Comparison of ENCODE assay signal across 8 cellular contexts in genomic region chr6:149336529-149336928, GRCh38. TPM values are rescaled to one million over a fixed set of nuclear protein-coding genes. Genes with fewer than 3 reads are reported as not detected.
DNase-seq lines count a peak whose midpoint lies in the region; ATAC-seq and TF ChIP-seq lines count a peak whose summit lies in the region.

No MANE protein-coding gene starts in this region.

- CTCF ChIA-PET in activated naive CD4-positive, alpha-beta T cell treated with anti-CD3 and anti-CD28 coated beads for 36 hours (lab: Charles Lee), result interaction anchor here (0.6 to 1.0 kb wide), 3 partner anchors 16 to 69 kb away, joined by 3 read pairs; no protein-coding TSS in a partner anchor
- CTCF ChIA-PET in activated CD4-positive, alpha-beta memory T cell treated with anti-CD3 and anti-CD28 coated beads, Interleukin-2, amount 10 ng/mL, durations not matched to agents 7 days and 5 days (lab: Charles Lee), result interaction anchor here (0.7 to 1.3 kb wide), 3 partner anchors 10 to 254 kb away, joined by 3 to 4 read pairs (median 4); no protein-coding TSS in a partner anchor

- intact Hi-C loops in activated naive CD4-positive, alpha-beta T cell treated with anti-CD3 and anti-CD28 coated beads for 36 hours (cut with micrococcal nuclease), result loop anchor here (1.0 to 5.0 kb wide), 12 partner anchors 17 to 304 kb away; partner anchors contain the start of gene ZC3H12D
- intact Hi-C loops in Right ventricle myocardium superior (cut with DNase I), result no loop called here

- in situ Hi-C loops in G401 (cut with HindIII; ENCODE audit: low sequenced_read_pairs), result no loop called here

- H3K4me1 Mint-ChIP-seq in activated naive CD4-positive, alpha-beta T cell treated with anti-CD3 and anti-CD28 coated beads for 36 hours (ENCODE audit: low read depth), result peaks cover 82% of the 10 kb centered on the region
- H3K4me1 Mint-ChIP-seq in activated CD4-positive, alpha-beta memory T cell treated with anti-CD3 and anti-CD28 coated beads, Interleukin-2, amount 10 ng/mL, durations not matched to agents 7 days and 5 days, result peaks cover 86% of the 10 kb centered on the region
- peaks cover 71% of the 10 kb centered on the region for H3K4me1 Mint-ChIP-seq in type B pancreatic cell (ENCODE audit: unreplicated experiment)

- peaks cover 5% of the 10 kb centered on the region for H3K9me3 Mint-ChIP-seq in activated naive CD4-positive, alpha-beta T cell treated with anti-CD3 and anti-CD28 coated beads for 36 hours
- H3K9me3 Mint-ChIP-seq in activated CD4-positive, alpha-beta memory T cell treated with anti-CD3 and anti-CD28 coated beads, Interleukin-2, amount 10 ng/mL, durations not matched to agents 7 days and 5 days, result peaks cover 4% of the 10 kb centered on the region
- H3K9me3 Mint-ChIP-seq in type B pancreatic cell, result peaks cover 5% of the 10 kb centered on the region

- no peak for DNase-seq in activated naive CD4-positive, alpha-beta T cell treated with anti-CD3 and anti-CD28 coated beads for 36 hours
- DNase-seq in activated naive CD4-positive, alpha-beta T cell treated with anti-CD3 and anti-CD28 coated beads, Interleukin-2, amount 50 U/mL, for 16 hours, result no peak
- no peak for DNase-seq in activated CD4-positive, alpha-beta memory T cell treated with anti-CD3 and anti-CD28 coated beads, Interleukin-2, amount 10 ng/mL, durations not matched to agents 7 days and 5 days
- DNase-seq in iPS-NIHi11 (ENCODE audit: low spot score) (peak; percentile 23), type B pancreatic cell (ENCODE audit: extremely low spot score, unreplicated experiment) (no peak), Right ventricle myocardium superior (no peak), G401 (ENCODE audit: low spot score) (no peak), foreskin fibroblast (no peak)

- no peak for ATAC-seq in Right ventricle myocardium superior (ENCODE audit: poor library complexity)

- no peak overlapping the region for H3K4me3 ChIP-seq in foreskin fibroblast (ENCODE audit: low read depth in 1 of 2, low read length in 2 of 2)

- no peaks in the 10 kb centered on the region for H3K27me3 Mint-ChIP-seq in activated naive CD4-positive, alpha-beta T cell treated with anti-CD3 and anti-CD28 coated beads for 36 hours (ENCODE audit: low read depth)
- H3K27me3 Mint-ChIP-seq in activated CD4-positive, alpha-beta memory T cell treated with anti-CD3 and anti-CD28 coated beads, Interleukin-2, amount 10 ng/mL, durations not matched to agents 7 days and 5 days, result no peaks in the 10 kb centered on the region
- no peaks in the 10 kb centered on the region for H3K27me3 Mint-ChIP-seq in type B pancreatic cell

- H3K36me3 Mint-ChIP-seq in activated naive CD4-positive, alpha-beta T cell treated with anti-CD3 and anti-CD28 coated beads for 36 hours (ENCODE audit: low read depth), result peaks cover 12% of the 10 kb centered on the region
- H3K36me3 Mint-ChIP-seq in activated CD4-positive, alpha-beta memory T cell treated with anti-CD3 and anti-CD28 coated beads, Interleukin-2, amount 10 ng/mL, durations not matched to agents 7 days and 5 days (ENCODE audit: low read depth), result peaks cover 42% of the 10 kb centered on the region
- H3K36me3 Mint-ChIP-seq in type B pancreatic cell, result peaks cover 9% of the 10 kb centered on the region

- POLR2A ChIA-PET in activated CD4-positive, alpha-beta memory T cell treated with anti-CD3 and anti-CD28 coated beads, Interleukin-2, amount 10 ng/mL, durations not matched to agents 7 days and 5 days (lab: Charles Lee), result interaction anchor here (0.5 to 12.5 kb wide), 11 partner anchors 14 to 304 kb away, joined by 3 to 259 read pairs (median 4); partner anchors contain the start of gene TAB2

- peak overlapping the region; percentile 97 for H3K27ac Mint-ChIP-seq in activated naive CD4-positive, alpha-beta T cell treated with anti-CD3 and anti-CD28 coated beads for 36 hours
- H3K27ac Mint-ChIP-seq in activated CD4-positive, alpha-beta memory T cell treated with anti-CD3 and anti-CD28 coated beads, Interleukin-2, amount 10 ng/mL, durations not matched to agents 7 days and 5 days, result peak overlapping the region; percentile 70
- peak overlapping the region; percentile 91 for H3K27ac Mint-ChIP-seq in type B pancreatic cell

- H3K4me3 Mint-ChIP-seq in activated naive CD4-positive, alpha-beta T cell treated with anti-CD3 and anti-CD28 coated beads for 36 hours, result peak overlapping the region; percentile 59
- peak overlapping the region; percentile 40 for H3K4me3 Mint-ChIP-seq in activated CD4-positive, alpha-beta memory T cell treated with anti-CD3 and anti-CD28 coated beads, Interleukin-2, amount 10 ng/mL, durations not matched to agents 7 days and 5 days
- H3K4me3 Mint-ChIP-seq in type B pancreatic cell, result peak overlapping the region; percentile 68

- no peak for TF ChIP-seq CTCF in type B pancreatic cell (conservative IDR thresholded peaks at IDR 0.05)
- no peak for TF ChIP-seq CTCF in foreskin fibroblast (IDR thresholded peaks at IDR 0.05; ENCODE audit: low read depth, low read length)

RNA-seq across cellular contexts. Expression of gene TAB2, which starts 19.0 kb away (rescaled TPM):
- 10 to 100 TPM; 62.1 to 66.7 TPM for total RNA-seq in activated naive CD4-positive, alpha-beta T cell treated with anti-CD3 and anti-CD28 coated beads for 36 hours
- 100 to 1,000 TPM; 169 to 170 TPM for total RNA-seq in activated CD4-positive, alpha-beta memory T cell treated with anti-CD3 and anti-CD28 coated beads, Interleukin-2, amount 10 ng/mL, durations not matched to agents 7 days and 5 days
- total RNA-seq in type B pancreatic cell (ENCODE audit: low replicate concordance) (58.7 TPM in 2 replicates), Right ventricle myocardium superior (58.0 TPM)
- total RNA-seq in G401 (2014; rRNA removed; shearing (Covaris generic)), result 38.0 and 52.0 TPM in 2 replicates
